18 cellular contexts compared by ENCODE assay signal in the genomic region with DNA sequence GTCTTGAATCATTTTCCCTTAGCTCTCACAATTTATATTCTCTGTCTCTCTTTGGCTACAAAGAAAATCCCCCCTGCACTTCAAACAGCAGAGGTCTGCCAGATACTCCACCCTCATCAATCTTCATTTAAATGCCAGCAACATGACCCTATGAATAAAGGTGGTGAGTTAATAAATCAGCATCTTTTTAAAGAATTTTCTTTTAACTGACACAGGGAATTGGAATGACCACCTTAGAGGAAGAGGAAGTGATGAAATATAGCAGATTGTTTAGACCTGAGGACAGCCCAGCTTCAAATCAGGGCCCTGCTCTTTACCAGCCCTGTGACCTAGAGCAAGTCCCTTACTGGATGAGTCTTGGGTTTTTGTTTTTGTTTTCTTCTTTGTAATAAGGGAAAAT.
DNase-seq lines count a peak whose midpoint lies in the region; ATAC-seq, FAIRE-seq and TF ChIP-seq lines count a peak whose summit lies in the region.
"Had no signal": no experiment of that assay in that cellular context is flagged by ENCODE, and none has a peak within 500 bp of the region (broad histone marks: within the 10 kb centered on the region; RNA-seq: fewer than 3 reads in every experiment).

No MANE protein-coding gene starts in this region.

- no peak for FAIRE-seq in A549 (lab: Jason Lieb, UNC)
- FAIRE-seq: GM18507, RCC 7860 had no signal

- DNase-seq in A549 (ENCODE audit: low read depth in 1 of 2, low spot score in 1 of 2) (no peak), HCEC 1CT (peak; percentile 57), astrocyte of the hippocampus (ENCODE audit: low read depth, low spot score) (peak; percentile 2), kidney glomerular epithelial cell (lab: John Stamatoyannopoulos, UW) (peak; percentile 20), foreskin keratinocyte (no peak), NCI-H1417 treated with DMSO at 0.1 percent for 48 hours (lab: John Stamatoyannopoulos, UW) (no peak), esophagus squamous epithelium (lab: John Stamatoyannopoulos, UW) (no peak), sigmoid colon (no peak)
- DNase-seq: 8988T, C1 segment of cervical spinal cord, DMS 273 treated with DMSO at 0.1 percent for 48 hours, Karpas-422, NCI-H2029, NCI-H2171 treated with DMSO at 0.1 percent for 48 hours, NCI-H510A treated with DMSO at 0.1 percent for 48 hours, SIG-M5 had no signal

- peaks cover 24% of the 10 kb centered on the region for H3K9me3 ChIP-seq in A549
- no peaks in the 10 kb centered on the region for H3K9me3 ChIP-seq in esophagus squamous epithelium
- H3K9me3 ChIP-seq in sigmoid colon: no peaks in the 10 kb centered on the region

- H3K27ac ChIP-seq in A549 (peak overlapping the region; percentile 60 to 78), foreskin keratinocyte (no peak overlapping the region), esophagus squamous epithelium (no peak overlapping the region), sigmoid colon (no peak overlapping the region)

- peaks cover 10% of the 10 kb centered on the region for H3K4me1 ChIP-seq in A549
- no peaks in the 10 kb centered on the region for H3K4me1 ChIP-seq in foreskin keratinocyte
- H3K4me1 ChIP-seq in esophagus squamous epithelium: peaks cover 0 to 5% (median 0%) of the 10 kb centered on the region in 3 donors
- no peaks in the 10 kb centered on the region for H3K4me1 ChIP-seq in sigmoid colon

- H3K27me3 ChIP-seq in foreskin keratinocyte (no peaks in the 10 kb centered on the region), esophagus squamous epithelium (no peaks in the 10 kb centered on the region), sigmoid colon (no peaks in the 10 kb centered on the region)

- no peak for TF ChIP-seq RAD21 in A549 (conservative IDR thresholded peaks at IDR 0.05 in 1 of 2, IDR thresholded peaks at IDR 0.05 in 1 of 2)

- intact Hi-C loops in esophagus squamous epithelium (cut with DNase I) (no loop called here), sigmoid colon (cut with DNase I) (no loop called here)

- no peak overlapping the region for H3K4me3 ChIP-seq in A549
- H3K4me3 ChIP-seq in esophagus squamous epithelium: no peak overlapping the region
- H3K4me3 ChIP-seq in sigmoid colon: no peak overlapping the region

- TF ChIP-seq CTCF in A549 (IDR thresholded peaks at IDR 0.05) (no peak), foreskin keratinocyte (conservative IDR thresholded peaks at IDR 0.05) (no peak), esophagus squamous epithelium (IDR thresholded peaks at IDR 0.05) (no peak), sigmoid colon (IDR thresholded peaks at IDR 0.05) (no peak)

- POLR2A ChIA-PET in A549 (lab: Yijun Ruan, JAX): interaction anchor here (0.9 kb wide), 1 partner anchor 14 kb away, joined by 3 read pairs; no protein-coding TSS in a partner anchor

- TF ChIP-seq EP300 in A549 (IDR thresholded peaks at IDR 0.05) (no peak), sigmoid colon (IDR thresholded peaks at IDR 0.05) (no peak)

- no peak overlapping the region for H3K4me2 ChIP-seq in A549

- no peak for TF ChIP-seq POLR2A in A549 (IDR thresholded peaks at IDR 0.05; ENCODE audit: low read length)
- no peak for TF ChIP-seq POLR2A in esophagus squamous epithelium (IDR thresholded peaks at IDR 0.05)
- TF ChIP-seq POLR2A in sigmoid colon (IDR thresholded peaks at IDR 0.05): no peak

- H3K36me3 ChIP-seq in esophagus squamous epithelium (no peaks in the 10 kb centered on the region), sigmoid colon (no peaks in the 10 kb centered on the region)

- CTCF ChIA-PET in A549 (lab: Yijun Ruan, JAX): interaction anchor here (0.6 to 2.7 kb wide), 3 partner anchors 11 to 1401 kb away, joined by 3 to 11 read pairs (median 3); no protein-coding TSS in a partner anchor

- ATAC-seq in A549: peak in 1 of 2 experiments; percentile 77; a peak in 3 of 6 replicates
- no peak for ATAC-seq in foreskin keratinocyte

TF ChIP-seq in A549, 52 proteins besides CTCF, POLR2A, EP300 and RAD21:
- no peak for TF ChIP-seq EHF (CRISPR knock-in tag; IDR thresholded peaks at IDR 0.05)
- no peak for TF ChIP-seq HEYL (CRISPR knock-in tag; IDR thresholded peaks at IDR 0.05)
- TF ChIP-seq HOXA7 (CRISPR knock-in tag; IDR thresholded peaks at IDR 0.05): no peak
- TF ChIP-seq CBX8 (IDR thresholded peaks at IDR 0.05): no peak
- TF ChIP-seq MAZ (IDR thresholded peaks at IDR 0.05; ENCODE audit: borderline replicate concordance, low read depth, low read length): no peak
- TF ChIP-seq RCOR1 (IDR thresholded peaks at IDR 0.05; ENCODE audit: low read depth, low read length): no peak
- TF ChIP-seq NR3C1 (IDR thresholded peaks at IDR 0.05): no peak
- no peak for TF ChIP-seq FOSB (CRISPR knock-in tag; IDR thresholded peaks at IDR 0.05)
- TF ChIP-seq, protein P1, sequence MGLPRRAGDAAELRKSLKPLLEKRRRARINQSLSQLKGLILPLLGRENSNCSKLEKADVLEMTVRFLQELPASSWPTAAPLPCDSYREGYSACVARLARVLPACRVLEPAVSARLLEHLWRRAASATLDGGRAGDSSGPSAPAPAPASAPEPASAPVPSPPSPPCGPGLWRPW (IDR thresholded peaks at IDR 0.05): no peak
- TF ChIP-seq JUN (IDR thresholded peaks at IDR 0.05): no peak
- no peak for TF ChIP-seq USF2 (IDR thresholded peaks at IDR 0.05)
- TF ChIP-seq ESRRA (IDR thresholded peaks at IDR 0.05; ENCODE audit: borderline replicate concordance, low read length): no peak
- no peak for TF ChIP-seq RARB (CRISPR knock-in tag; IDR thresholded peaks at IDR 0.05)
- no peak for TF ChIP-seq PHF8 (IDR thresholded peaks at IDR 0.05; ENCODE audit: borderline replicate concordance, low read depth)
- TF ChIP-seq MAFK (IDR thresholded peaks at IDR 0.05; ENCODE audit: partially characterized antibody): no peak
- TF ChIP-seq POLR2AphosphoS2 (conservative IDR thresholded peaks at IDR 0.05; ENCODE audit: low read length): no peak
TF ChIP-seq in A549: peak in this region for 0.

Comparison
In these comparisons a context has a peak if more than half of its experiments do, and no peak if none do; other contexts are left out.
1. DNase-seq: peak in HCEC 1CT (single experiment), astrocyte of the hippocampus (single experiment) and kidney glomerular epithelial cell (single experiment); none in A549 (0 of 2), foreskin keratinocyte (0 of 2), NCI-H1417 treated with DMSO at 0.1 percent for 48 hours (single experiment), esophagus squamous epithelium (single experiment) and sigmoid colon (single experiment).
2. H3K27ac ChIP-seq: peak in A549 (2 of 2); none in foreskin keratinocyte (single experiment), esophagus squamous epithelium (0 of 4) and sigmoid colon (0 of 4).